ENCODE assay signal across 8 cellular contexts in the genomic region with DNA sequence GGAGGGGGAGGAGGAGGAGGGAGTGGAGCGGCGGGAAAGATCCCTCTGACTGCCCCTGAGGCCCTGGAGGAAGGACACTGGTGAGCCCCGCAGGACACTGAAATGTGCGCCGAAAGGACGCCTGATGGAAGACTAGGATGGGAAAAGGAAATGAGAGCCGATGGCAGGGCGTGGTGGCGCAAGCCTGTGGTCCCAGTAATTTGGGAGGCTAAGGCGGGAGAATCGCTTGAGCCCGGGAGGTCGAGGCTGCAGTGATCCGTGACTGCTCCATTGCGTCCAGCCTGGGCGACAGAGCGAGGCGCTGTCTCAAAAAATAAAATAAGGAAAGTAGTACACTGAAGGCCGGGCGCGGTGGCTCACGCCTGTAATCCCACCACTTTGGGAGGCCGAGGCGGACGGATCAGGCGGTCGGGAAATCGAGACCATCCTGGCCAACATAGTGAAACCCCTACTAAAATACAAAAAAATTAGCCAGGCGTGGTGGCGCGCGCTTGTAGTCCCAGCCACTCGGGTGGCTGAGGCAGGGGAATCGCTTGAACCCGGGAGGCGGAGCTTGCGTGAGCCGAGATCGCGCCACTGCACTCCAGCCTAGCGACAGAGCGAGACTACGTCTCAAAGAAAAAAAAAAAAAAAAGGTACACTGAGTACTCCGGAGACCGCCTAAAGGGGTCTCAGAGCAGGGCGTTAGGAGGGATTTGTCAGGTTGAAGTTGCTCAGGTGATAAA. TPM values are rescaled to one million over a fixed set of nuclear protein-coding genes. Genes with fewer than 3 reads are reported as not detected.
A peak's percentile ranks its signal among the peaks of the same experiment; 100 is the strongest.
DNase-seq lines count a peak whose midpoint lies in the region; ATAC-seq and TF ChIP-seq lines count a peak whose summit lies in the region.

No MANE protein-coding gene starts in this region.

- H3K27me3 ChIP-seq in PC-9 (ENCODE audit: insufficient read depth, low read depth) (no peaks in the 10 kb centered on the region), right atrium auricular region (no peaks in the 10 kb centered on the region), skeletal muscle satellite cell (ENCODE audit: control insufficient read depth, insufficient read depth, low read length) (no peaks in the 10 kb centered on the region)

- peaks cover 39% of the 10 kb centered on the region for H3F3A ChIP-seq in PC-9 (ENCODE audit: insufficient read depth, low read depth)

- peak overlapping the region; percentile 90 for H3K27ac ChIP-seq in PC-9
- H3K27ac ChIP-seq in right atrium auricular region: peak overlapping the region; percentile 98 to 100

- H3K9me2 ChIP-seq in PC-9 (ENCODE audit: insufficient read depth): no peaks in the 10 kb centered on the region

- H3K36me3 ChIP-seq in PC-9 (ENCODE audit: low read depth) (no peaks in the 10 kb centered on the region; the same call in 1 of the 2 replicates), right atrium auricular region (no peaks in the 10 kb centered on the region), skeletal muscle satellite cell (ENCODE audit: insufficient read depth, low read length) (no peaks in the 10 kb centered on the region)

- peak overlapping the region; percentile 90 for H3K4me2 ChIP-seq in PC-9
- H3K4me2 ChIP-seq in skeletal muscle satellite cell (ENCODE audit: low read length): peak overlapping the region; percentile 76

- H4K20me1 ChIP-seq in PC-9 (ENCODE audit: insufficient read depth): peaks cover 24% of the 10 kb centered on the region

- TF ChIP-seq POLR2A in GM15510 (IDR thresholded peaks at IDR 0.05; ENCODE audit: borderline replicate concordance, extremely low read depth, insufficient read length): peak; percentile 27

- peak overlapping the region; percentile 96 for H3K9ac ChIP-seq in skeletal muscle satellite cell (ENCODE audit: low read depth, low read length)

- POLR2A ChIA-PET in PC-9 (lab: Charles Lee; ENCODE audit: unreplicated experiment): interaction anchor here (0.6 to 0.7 kb wide), 5 partner anchors 25 to 626 kb away, joined by 4 to 11 read pairs (median 8); no protein-coding TSS in a partner anchor

- H3K9me3 ChIP-seq in PC-9 (ENCODE audit: insufficient read depth, low read depth) (no peaks in the 10 kb centered on the region), right atrium auricular region (no peaks in the 10 kb centered on the region), skeletal muscle satellite cell (replicated peaks; ENCODE audit: low read length) (no peaks in the 10 kb centered on the region)

- intact Hi-C loops in PC-9 (cut with micrococcal nuclease; ENCODE audit: unreplicated experiment): loop anchor here (1.0 kb wide), 1 partner anchor 11 kb away; no protein-coding TSS in a partner anchor

- CTCF ChIA-PET in PC-9 (lab: Charles Lee): interaction anchor here (0.6 kb wide), 1 partner anchor 235 kb away, joined by 3 read pairs; no protein-coding TSS in a partner anchor

- DNase-seq in PC-9 (peak in 1 of 2 experiments; percentile 67), right atrium auricular region (ENCODE audit: low spot score) (no peak), pons (ENCODE audit: low spot score) (no peak), LoVo (ENCODE audit: low spot score) (no peak)
- DNase-seq in activated naive CD4-positive, alpha-beta T cell (lab: John Stamatoyannopoulos, UW): peak; percentile 24 to 53 (median 36)

- H3K4me3 ChIP-seq in PC-9 (peak overlapping the region; percentile 98), right atrium auricular region (peak overlapping the region; percentile 69 to 77), skeletal muscle satellite cell (ENCODE audit: low read length) (peak overlapping the region; percentile 93)

- peaks cover 22% of the 10 kb centered on the region for H3K4me1 ChIP-seq in PC-9 (replicated peaks; ENCODE audit: insufficient read depth)
- H3K4me1 ChIP-seq in right atrium auricular region: peaks cover 0 to 40% of the 10 kb centered on the region in 2 donors
- H3K4me1 ChIP-seq in skeletal muscle satellite cell (ENCODE audit: control insufficient read depth, insufficient read depth, low read length): peaks cover 12% of the 10 kb centered on the region

- TSS peak; percentile 64 for BruUV-seq in PC-9 (replicated peaks; lab: Mats Ljungman, UMichigan)

- peaks cover 54% of the 10 kb centered on the region for H3K79me2 ChIP-seq in PC-9 (ENCODE audit: low read depth)

- peak overlapping the region; percentile 92 for H2AFZ ChIP-seq in PC-9

- no peak for TF ChIP-seq CTCF in PC-9 (conservative IDR thresholded peaks at IDR 0.05)
- no peak for TF ChIP-seq CTCF in right atrium auricular region (IDR thresholded peaks at IDR 0.05)

- ATAC-seq in GM21367 (IDR thresholded peaks at IDR 0.05; ENCODE audit: unreplicated experiment): no peak

RNA-seq across cellular contexts. Expression of a gene that starts 0.6 kb away (rescaled TPM):
- total RNA-seq in PC-9 (2021) (267 and 337 TPM in 2 replicates), right atrium auricular region (10 to 100 TPM; 57.8 to 78.7 TPM)
- total RNA-seq in skeletal muscle satellite cell (2012; rRNA removed): 187 and 212 TPM in 2 replicates

RNA-seq across cellular contexts. Expression of a gene that starts 27.4 kb away (rescaled TPM):
- 11.8 and 14.5 TPM in 2 replicates for total RNA-seq in PC-9 (2021)
- total RNA-seq in right atrium auricular region: 1 to 10 TPM; 3.9 to 4.9 TPM
- total RNA-seq in skeletal muscle satellite cell (2012; rRNA removed): 2.8 and 3.5 TPM in 2 replicates

RNA-seq across cellular contexts. Expression of a gene that starts 38.1 kb away (rescaled TPM):
- total RNA-seq in PC-9 (2021): not detected in 2 replicates
- total RNA-seq in right atrium auricular region: not detected
- not detected in 2 replicates for total RNA-seq in skeletal muscle satellite cell (2012; rRNA removed)

Comparison
In these comparisons a context has a peak if more than half of its experiments do, and no peak if none do; other contexts are left out.
1. DNase-seq: peak in activated naive CD4-positive, alpha-beta T cell (4 of 4); none in right atrium auricular region (single experiment), pons (single experiment) and LoVo (single experiment).
2. Peak in every context shown above with its lines, with median percentiles within 50 percentile points of each other: H3K4me3 ChIP-seq.